8 cellular contexts compared by ENCODE assay signal in the genomic region with DNA sequence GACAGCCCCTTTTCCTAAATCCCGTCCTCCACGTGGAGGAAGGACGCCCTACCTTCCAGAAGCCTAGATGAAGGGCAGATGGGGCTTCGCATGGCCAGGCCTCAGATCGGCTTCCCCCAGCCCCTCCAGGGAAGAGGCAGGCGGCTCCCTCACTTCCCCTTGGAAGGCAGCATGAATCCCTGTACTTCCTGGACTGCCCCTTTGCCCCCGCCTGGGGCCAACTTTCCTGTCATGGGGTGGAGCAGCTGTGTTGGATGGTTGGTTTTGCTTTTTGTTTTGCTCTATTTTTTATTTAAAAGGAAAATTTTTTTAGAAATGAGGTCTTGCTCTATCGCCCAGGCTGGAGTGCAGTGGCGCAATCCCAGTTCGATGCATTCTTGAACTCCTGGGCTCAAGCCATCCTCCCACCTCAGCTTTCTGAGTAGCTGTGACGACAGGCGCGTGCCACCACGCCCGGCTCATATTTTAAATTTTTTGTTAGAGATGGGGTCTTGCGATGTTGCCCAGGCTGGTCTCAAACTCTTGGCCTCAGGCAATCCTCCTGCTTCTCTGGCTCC. TPM values are rescaled to one million over a fixed set of nuclear protein-coding genes. Genes with fewer than 3 reads are reported as not detected.
DNase-seq lines count a peak whose midpoint lies in the region; TF ChIP-seq lines count a peak whose summit lies in the region.

No MANE protein-coding gene starts in this region.

- H3K36me3 ChIP-seq in brain microvascular endothelial cell (replicated peaks) = no peaks in the 10 kb centered on the region

- TF ChIP-seq CTCF in brain microvascular endothelial cell (IDR thresholded peaks at IDR 0.05; ENCODE audit: low read depth, low read length, missing control alignments) = no peak

- in situ Hi-C loops in brain microvascular endothelial cell (cut with HindIII; ENCODE audit: low pct_ligation_motif_present, low sequenced_read_pairs) = no loop called here

- H3K27ac ChIP-seq in brain microvascular endothelial cell = peak overlapping the region; percentile 94
- H3K27ac ChIP-seq in layer of hippocampus (ENCODE audit: low read depth, low read length) = peak overlapping the region; percentile 89
- peak overlapping the region; percentile 75 for H3K27ac ChIP-seq in substantia nigra (ENCODE audit: low read depth, low read length, poor library complexity, severe bottlenecking)

- H3K27me3 ChIP-seq in brain microvascular endothelial cell (replicated peaks) (no peaks in the 10 kb centered on the region), layer of hippocampus (ENCODE audit: control insufficient read depth, insufficient read depth, low read length) (no peaks in the 10 kb centered on the region)

- peak overlapping the region; percentile 15 for H3K4me3 ChIP-seq in brain microvascular endothelial cell (ENCODE audit: low read depth, low read length)

- DNase-seq in HK-2 (ENCODE audit: unreplicated experiment) (peak; percentile 64), brain microvascular endothelial cell (peak; percentile 52), substantia nigra (lab: John Stamatoyannopoulos, UW) (peak in 4 of 49 donors; percentile 40 to 50 (median 46)), occipital lobe (lab: John Stamatoyannopoulos, UW) (no peak), D341Med (ENCODE audit: low spot score) (no peak)
- no peak for DNase-seq in activated CD4-positive, alpha-beta T cell treated with anti-CD3 and anti-CD28 coated beads for 4 hours
- no peak for DNase-seq in NK-92 treated with Interleukin-12 subunit alpha and Interleukin-12 subunit beta, amount 100 ng/mL, for 24 hours (lab: John Stamatoyannopoulos, UW)

RNA-seq across cellular contexts. Expression of a gene that starts 27.2 kb away (rescaled TPM):
- 16.1 TPM for total RNA-seq in occipital lobe

Comparison
In these comparisons a context has a peak if more than half of its experiments do, and no peak if none do; other contexts are left out.
1. DNase-seq: peak in HK-2 (single experiment) and brain microvascular endothelial cell (single experiment); none in occipital lobe (single experiment), activated CD4-positive, alpha-beta T cell treated with anti-CD3 and anti-CD28 coated beads for 4 hours (0 of 2), D341Med (single experiment) and NK-92 treated with Interleukin-12 subunit alpha and Interleukin-12 subunit beta, amount 100 ng/mL, for 24 hours (single experiment).
2. Peak in every context shown above with its lines, with median percentiles within 50 percentile points of each other: H3K27ac ChIP-seq.